In genomic region chr1:113812661-113813135, GRCh38 we compare ENCODE assay signal across 7 cellular contexts. TPM values are rescaled to one million over a fixed set of nuclear protein-coding genes. Genes with fewer than 3 reads are reported as not detected.
DNase-seq lines count a peak whose midpoint lies in the region; ATAC-seq and TF ChIP-seq lines count a peak whose summit lies in the region.

No MANE protein-coding gene starts in this region.

- H3K27ac ChIP-seq in RWPE2 (ENCODE audit: poor library complexity, severe bottlenecking) (peak overlapping the region; percentile 50), endodermal cell (ENCODE audit: low read depth, low read length) (peak overlapping the region; percentile 81)

- peak overlapping the region; percentile 79 for H3K4me3 ChIP-seq in RWPE2 (ENCODE audit: severe bottlenecking)
- peak overlapping the region; percentile 98 for H3K4me3 ChIP-seq in endodermal cell (ENCODE audit: low read length)

- peak overlapping the region; percentile 77 for H3K4me3 Mint-ChIP-seq in endodermal cell
- H3K4me3 Mint-ChIP-seq in nephron progenitor cell, result peak overlapping the region; percentile 97

- H3K27ac Mint-ChIP-seq in endodermal cell (peak overlapping the region; percentile 81), nephron progenitor cell (peak overlapping the region; percentile 99)

- H3K27me3 ChIP-seq in RWPE2 (ENCODE audit: insufficient read depth, poor library complexity, severe bottlenecking) (no peaks in the 10 kb centered on the region), endodermal cell (ENCODE audit: control insufficient read depth, insufficient read depth, low read length, poor library complexity, severe bottlenecking) (no peaks in the 10 kb centered on the region)

- TF ChIP-seq CTCF in GM13977 (IDR thresholded peaks at IDR 0.05; ENCODE audit: extremely low read depth, insufficient read depth, missing control alignments) (no peak), RWPE2 (IDR thresholded peaks at IDR 0.05; ENCODE audit: poor library complexity, severe bottlenecking) (no peak), endodermal cell (conservative IDR thresholded peaks at IDR 0.05) (no peak), nephron progenitor cell (IDR thresholded peaks at IDR 0.05) (no peak)

- 44 to 52% methylated on average over 11 to 12 of the region's 13 CpGs for WGBS in endodermal cell (ENCODE audit: insufficient coverage in 1 of 2, insufficient read length in 1 of 2), 2 experiments

- H3K9me3 ChIP-seq in RWPE2 (ENCODE audit: severe bottlenecking), result no peaks in the 10 kb centered on the region
- no peaks in the 10 kb centered on the region for H3K9me3 ChIP-seq in endodermal cell (ENCODE audit: control insufficient read depth, low read length)

- peaks cover 12% of the 10 kb centered on the region for H3K4me1 Mint-ChIP-seq in endodermal cell
- peaks cover 30% of the 10 kb centered on the region for H3K4me1 Mint-ChIP-seq in nephron progenitor cell

- peaks cover 17% of the 10 kb centered on the region for H3K4me1 ChIP-seq in RWPE2 (ENCODE audit: insufficient read depth, poor library complexity, severe bottlenecking)
- H3K4me1 ChIP-seq in endodermal cell (ENCODE audit: control insufficient read depth, insufficient read depth, low read length), result no peaks in the 10 kb centered on the region

- H3K36me3 Mint-ChIP-seq in endodermal cell (ENCODE audit: low read depth), result peaks cover 5% of the 10 kb centered on the region
- peaks cover 10% of the 10 kb centered on the region for H3K36me3 Mint-ChIP-seq in nephron progenitor cell (ENCODE audit: low read depth)

- H3K9me3 Mint-ChIP-seq in endodermal cell (no peaks in the 10 kb centered on the region), nephron progenitor cell (peaks cover 5% of the 10 kb centered on the region)

- no peaks in the 10 kb centered on the region for H3K36me3 ChIP-seq in RWPE2 (ENCODE audit: low read depth)
- peaks cover 3% of the 10 kb centered on the region for H3K36me3 ChIP-seq in endodermal cell (ENCODE audit: control insufficient read depth, insufficient read depth, low read length)

- peak; percentile 33 for DNase-seq in GM13977 (ENCODE audit: low spot score)
- DNase-seq in RWPE2 (ENCODE audit: low spot score), result no peak
- DNase-seq in endodermal cell, result no peak
- DNase-seq in nephron progenitor cell, result no peak
- DNase-seq in H4 (ENCODE audit: low spot score), result no peak
- no peak for DNase-seq in MV-4-11 (lab: John Stamatoyannopoulos, UW)

- ATAC-seq in RWPE2 (ENCODE audit: low read depth) (no peak), GM18520 (IDR thresholded peaks at IDR 0.05; ENCODE audit: unreplicated experiment) (no peak)

- H3K27me3 Mint-ChIP-seq in endodermal cell (ENCODE audit: insufficient read depth) (no peaks in the 10 kb centered on the region), nephron progenitor cell (ENCODE audit: low read depth, poor library complexity) (no peaks in the 10 kb centered on the region)

- in situ Hi-C loops in GM13977 (cut with MboI; ENCODE audit: low pct_unique_long_range_greater_than_20kb, low sequenced_read_pairs, unreplicated experiment), result no loop called here

- peak overlapping the region; percentile 51 for H3K9ac ChIP-seq in endodermal cell (ENCODE audit: extremely low read depth, low read length, poor library complexity, severe bottlenecking)

RNA-seq across cellular contexts. Expression of gene RSBN1, which starts 0.4 kb away (rescaled TPM):
- 10 to 100 TPM; 13.7 to 17.5 TPM for total RNA-seq in endodermal cell
- 19.4 TPM for polyA plus RNA-seq in endodermal cell (2013, experiment 1 of 2)
- 20.4 TPM for polyA plus RNA-seq in endodermal cell (2013, experiment 2 of 2)
- 2.5 and 3.2 TPM in 2 replicates for total RNA-seq in H4 (2014; rRNA removed; shearing (Covaris generic))

RNA-seq across cellular contexts. Expression of gene PHTF1, which starts 53.4 kb away (rescaled TPM):
- 10 to 100 TPM; 43.8 to 56.5 TPM for total RNA-seq in endodermal cell
- polyA plus RNA-seq in endodermal cell (2013, experiment 1 of 2), result 41.2 TPM
- 39.2 TPM for polyA plus RNA-seq in endodermal cell (2013, experiment 2 of 2)
- total RNA-seq in H4 (2014; rRNA removed; shearing (Covaris generic)), result 19.2 and 26.3 TPM in 2 replicates

RNA-seq across cellular contexts. Expression of gene PTPN22, which starts 58.8 kb away (rescaled TPM):
- not detected for total RNA-seq in endodermal cell
- not detected for polyA plus RNA-seq in endodermal cell (2013, experiment 1 of 2)
- polyA plus RNA-seq in endodermal cell (2013, experiment 2 of 2), result 0.12 TPM
- total RNA-seq in H4 (2014; rRNA removed; shearing (Covaris generic)), result 0.62 and 0.68 TPM in 2 replicates
